ENCODE assay signal across 8 cellular contexts in genomic region chr5:180808461-180809000, GRCh38. TPM values are rescaled to one million over a fixed set of nuclear protein-coding genes. Genes with fewer than 3 reads are reported as not detected.
DNase-seq lines count a peak whose midpoint lies in the region; ATAC-seq, FAIRE-seq and TF ChIP-seq lines count a peak whose summit lies in the region.

No MANE protein-coding gene starts in this region.

- DNase-seq in H7, result peak; percentile 43
- DNase-seq in WERI-Rb-1, result no peak
- DNase-seq in fibroblast of the aortic adventitia (ENCODE audit: low read depth), result no peak
- no peak for DNase-seq in GM12891 (ENCODE audit: insufficient read length, low spot score)
- DNase-seq in GM19240 (ENCODE audit: insufficient read length, low spot score), result no peak
- DNase-seq in HAP-1 (ENCODE audit: low spot score in 2 of 2), result no peak

- in situ Hi-C loops in HAP-1 (cut with MboI; ENCODE audit: low sequenced_read_pairs), result no loop called here

- ATAC-seq in GM21526 (IDR thresholded peaks at IDR 0.05; ENCODE audit: low FRiP score, unreplicated experiment), result no peak

- H3K4me3 ChIP-seq in H7 (ENCODE audit: insufficient read depth, low read depth, low read length) (no peak overlapping the region), WERI-Rb-1 (ENCODE audit: low read depth, low read length) (peak overlapping the region; percentile 49), fibroblast of the aortic adventitia (ENCODE audit: low read depth, low read length) (peak overlapping the region; percentile 67), skin epidermis (peak overlapping the region in 6 of 7 experiments; percentile 58 to 68 (median 65)), HAP-1 (no peak overlapping the region)

- TF ChIP-seq CTCF in WERI-Rb-1 (IDR thresholded peaks at IDR 0.05; ENCODE audit: low read depth, low read length) (no peak), fibroblast of the aortic adventitia (IDR thresholded peaks at IDR 0.05; ENCODE audit: insufficient read depth, low read length) (no peak)

- peaks cover 46% of the 10 kb centered on the region for H3K4me1 ChIP-seq in HAP-1

- H3K9me3 ChIP-seq in WERI-Rb-1 (ENCODE audit: severe bottlenecking), result no peaks in the 10 kb centered on the region
- H3K9me3 ChIP-seq in HAP-1, result no peaks in the 10 kb centered on the region

- no peaks in the 10 kb centered on the region for H3K27me3 ChIP-seq in H7 (ENCODE audit: control insufficient read depth, insufficient read depth, low read length)
- no peaks in the 10 kb centered on the region for H3K27me3 ChIP-seq in WERI-Rb-1 (ENCODE audit: insufficient read depth, low read depth, severe bottlenecking)
- no peaks in the 10 kb centered on the region for H3K27me3 ChIP-seq in HAP-1 (ENCODE audit: low read depth)

- H3K36me3 ChIP-seq in H7 (replicated peaks; ENCODE audit: control insufficient read depth, insufficient read depth, low read length) (no peaks in the 10 kb centered on the region; the same call in 1 of the 2 replicates), WERI-Rb-1 (no peaks in the 10 kb centered on the region), HAP-1 (replicated peaks) (no peaks in the 10 kb centered on the region; the same call in 1 of the 2 replicates)

- TF ChIP-seq POLR2A in GM12891 (IDR thresholded peaks at IDR 0.05; ENCODE audit: low read depth, low read length), result no peak

- H3K27ac ChIP-seq in WERI-Rb-1, result peak overlapping the region; percentile 99
- H3K27ac ChIP-seq in skin epidermis, result peak overlapping the region in 20 of 21 experiments; percentile 5 to 99 (median 96)

- no peak for FAIRE-seq in GM12891 (lab: Jason Lieb, UNC)

TF ChIP-seq in GM12891, 5 proteins besides CTCF, POLR2A, EP300 and RAD21:
- TF ChIP-seq SPI1 (IDR thresholded peaks at IDR 0.05; ENCODE audit: low read depth, low read length), result no peak
- TF ChIP-seq POLR2AphosphoS5 (IDR thresholded peaks at IDR 0.05; ENCODE audit: low read depth, low read length), result no peak
- no peak for TF ChIP-seq PAX5 (IDR thresholded peaks at IDR 0.05; ENCODE audit: insufficient read depth, low read length, severe bottlenecking)
- TF ChIP-seq POU2F2 (IDR thresholded peaks at IDR 0.05; ENCODE audit: low read depth, low read length), result no peak

RNA-seq across cellular contexts. Expression of gene MGAT1, which starts 5.9 kb away (rescaled TPM):
- 76.1 and 77.8 TPM in 2 replicates for total RNA-seq in H7 (2014; rRNA removed; shearing (Covaris generic))
- 79.4 and 81.1 TPM in 2 replicates for total RNA-seq in fibroblast of the aortic adventitia (ENCODE audit: low replicate concordance)
- polyA plus RNA-seq in GM12891 (2012; ENCODE audit: low read depth, missing spikeins), result 67.1 TPM

RNA-seq across cellular contexts. Expression of gene ZFP62, which starts 52.5 kb away (rescaled TPM):
- total RNA-seq in H7 (2014; rRNA removed; shearing (Covaris generic)), result 20.6 and 31.1 TPM in 2 replicates
- 14.7 and 19.4 TPM in 2 replicates for total RNA-seq in fibroblast of the aortic adventitia (ENCODE audit: low replicate concordance)
- 14.6 TPM for polyA plus RNA-seq in GM12891 (2012; ENCODE audit: low read depth, missing spikeins)

Comparison
In these comparisons a context has a peak if more than half of its experiments do, and no peak if none do; other contexts are left out.
1. H3K4me3 ChIP-seq: peak in WERI-Rb-1 (single experiment), fibroblast of the aortic adventitia (single experiment) and skin epidermis (6 of 7); none in H7 (single experiment) and HAP-1 (single experiment).